ENCODE assay signal across 9 cellular contexts in genomic region chr21:29208666-29209059, GRCh38.
DNase-seq lines count a peak whose midpoint lies in the region; ATAC-seq, FAIRE-seq and TF ChIP-seq lines count a peak whose summit lies in the region.
"Had no signal": no experiment of that assay in that cellular context is flagged by ENCODE, and none has a peak within 500 bp of the region (broad histone marks: within the 10 kb centered on the region; RNA-seq: fewer than 3 reads in every experiment).

No MANE protein-coding gene starts in this region.

- CTCF ChIA-PET in AG04450 (lab: Charles Lee) (interaction anchor here (0.7 to 1.2 kb wide), 2 partner anchors 12 to 20 kb away, joined by 3 read pairs; no protein-coding TSS in a partner anchor), GM12878 (lab: Yijun Ruan, JAX) (interaction anchor here (1.1 to 2.0 kb wide), 5 partner anchors 12 to 39 kb away, joined by 3 to 6 read pairs (median 3); no protein-coding TSS in a partner anchor)

- RAD21 ChIA-PET in GM12878 (lab: Charles Lee; ENCODE audit: unreplicated experiment): interaction anchor here (1.0 to 2.5 kb wide), 6 partner anchors 12 to 94 kb away, joined by 3 to 14 read pairs (median 7); no protein-coding TSS in a partner anchor

- H3K27ac ChIP-seq in AG04450 (ENCODE audit: low read depth, low read length) (peak overlapping the region; percentile 63), GM12878 (ENCODE audit: control insufficient read depth, insufficient read depth) (peak overlapping the region; percentile 31; the same call in 1 of the 2 replicates), left lung (peak overlapping the region; percentile 45 to 74)

- H3K79me2 ChIP-seq in GM12878 (ENCODE audit: control insufficient read depth, insufficient read depth, low read length): no peaks in the 10 kb centered on the region

- H3K4me3 ChIP-seq in AG04450 (ENCODE audit: low read depth, low read length) (no peak overlapping the region), GM12878 (no peak overlapping the region), left lung (no peak overlapping the region)

- H2AFZ ChIP-seq in GM12878 (ENCODE audit: control insufficient read depth, low read depth, low read length): peak overlapping the region; percentile 41; the same call in 1 of the 2 replicates

- ATAC-seq in GM12878 (peak; percentile 57), left lung (peak; percentile 62), GM19035 (IDR thresholded peaks at IDR 0.05; ENCODE audit: unreplicated experiment) (no peak), HG02981 (IDR thresholded peaks at IDR 0.05; ENCODE audit: unreplicated experiment) (no peak), GM18909 (IDR thresholded peaks at IDR 0.05; ENCODE audit: poor library complexity, unreplicated experiment) (no peak), GM21737 (IDR thresholded peaks at IDR 0.05; ENCODE audit: unreplicated experiment) (no peak)

- DNase-seq in AG04450 (ENCODE audit: low read depth, low spot score): peak; percentile 46
- peak; percentile 81 for DNase-seq in HS-5 (ENCODE audit: low read depth)
- DNase-seq in GM12878 (ENCODE audit: low read depth, low spot score): no peak
- DNase-seq in left lung: no peak
- DNase-seq: NCI-H1694 treated with DMSO at 0.1 percent for 48 hours had no signal

- no peaks in the 10 kb centered on the region for H3K27me3 ChIP-seq in AG04450 (ENCODE audit: control insufficient read depth, insufficient read depth, low read length)
- no peaks in the 10 kb centered on the region for H3K27me3 ChIP-seq in GM12878 (replicated peaks in 1 of 2; ENCODE audit: control insufficient read depth in 2 of 2, insufficient read depth in 2 of 2, low read length in 1 of 2)
- no peaks in the 10 kb centered on the region for H3K27me3 ChIP-seq in left lung

- in situ Hi-C loops in GM12878 (cut with MboI): no loop called here

- SMC1A ChIA-PET in GM12878 (lab: Charles Lee; ENCODE audit: uncharacterized antibody, unreplicated experiment): interaction anchor here (0.7 to 3.1 kb wide), 14 partner anchors 10 to 118 kb away, joined by 3 to 15 read pairs (median 5); no protein-coding TSS in a partner anchor

- FAIRE-seq in GM12878 (lab: Jason Lieb, UNC): no peak

- no peak for TF ChIP-seq RAD21 in GM12878 (IDR thresholded peaks at IDR 0.05; ENCODE audit: insufficient read depth, low read depth, low read length)

- peak; percentile 38 to 40; a peak in 1 of 4 replicates for TF ChIP-seq EP300 in GM12878 (IDR thresholded peaks at IDR 0.05; ENCODE audit: borderline replicate concordance in 1 of 2, control insufficient read depth in 1 of 2, low read depth in 2 of 2, low read length in 2 of 2)

- no peaks in the 10 kb centered on the region for H3K36me3 ChIP-seq in GM12878 (ENCODE audit: control insufficient read depth in 2 of 2, insufficient read depth in 2 of 2, low read length in 1 of 2)
- H3K36me3 ChIP-seq in left lung: no peaks in the 10 kb centered on the region

- H3K4me1 ChIP-seq in GM12878 (ENCODE audit: control insufficient read depth, insufficient read depth, low read length) (peaks cover 10% of the 10 kb centered on the region), left lung (peaks cover 0 to 8% of the 10 kb centered on the region in 2 donors)

- no peak for TF ChIP-seq POLR2A in GM12878 (IDR thresholded peaks at IDR 0.05; ENCODE audit: low read depth, low read length)

- no peak for TF ChIP-seq CTCF in AG04450 (IDR thresholded peaks at IDR 0.05; ENCODE audit: low read depth, low read length)
- TF ChIP-seq CTCF in GM12878 (IDR thresholded peaks at IDR 0.05 in 2 of 3, conservative IDR thresholded peaks at IDR 0.05 in 1 of 3; ENCODE audit: control insufficient read depth in 2 of 3, extremely low read depth in 1 of 3, insufficient read depth in 1 of 3, low read depth in 3 of 3, low read length in 3 of 3): no peak
- no peak for TF ChIP-seq CTCF in left lung (IDR thresholded peaks at IDR 0.05)

- no peaks in the 10 kb centered on the region for H3K9me3 ChIP-seq in AG04450 (ENCODE audit: control insufficient read depth, insufficient read depth, low read length)
- no peaks in the 10 kb centered on the region for H3K9me3 ChIP-seq in GM12878 (replicated peaks; ENCODE audit: control insufficient read depth, insufficient read depth, low read length)
- H3K9me3 ChIP-seq in left lung: no peaks in the 10 kb centered on the region

- no peak overlapping the region; the same call in 1 of the 2 replicates for H3K4me2 ChIP-seq in GM12878 (ENCODE audit: control insufficient read depth, insufficient read depth)

- WGBS in GM12878 (ENCODE audit: insufficient coverage, insufficient replicate concordance, low lambda C conversion rate, missing lambda C conversion rate): 0% methylated on average over 1 of the region's 1 CpG

- no TSS peak for BruUV-seq in GM12878 (replicated peaks; lab: Mats Ljungman, UMichigan)

- intact Hi-C loops in GM12878 (cut with micrococcal nuclease; ENCODE audit: unreplicated experiment): no loop called here
- intact Hi-C loops in left lung (cut with DNase I): no loop called here

- H3K9ac ChIP-seq in GM12878 (ENCODE audit: control insufficient read depth, insufficient read depth, low read length): no peak overlapping the region

- POLR2A ChIA-PET in AG04450 (lab: Yijun Ruan, JAX) (interaction anchor here (0.6 to 1.2 kb wide), 3 partner anchors 9 to 135 kb away, joined by 3 read pairs; partner anchors contain the start of gene CCT8), GM12878 (lab: Charles Lee) (interaction anchor here (0.6 to 2.1 kb wide), 6 partner anchors 9 to 1477 kb away, joined by 3 to 9 read pairs (median 4); no protein-coding TSS in a partner anchor)

- H4K20me1 ChIP-seq in GM12878 (ENCODE audit: control insufficient read depth, insufficient read depth): no peaks in the 10 kb centered on the region

TF ChIP-seq in GM12878, 131 proteins besides CTCF, POLR2A, EP300 and RAD21 (continues in another document):
- no peak for TF ChIP-seq POLR2AphosphoS2 (IDR thresholded peaks at IDR 0.05; ENCODE audit: low read depth, low read length)
- TF ChIP-seq HDAC2 (IDR thresholded peaks at IDR 0.05): no peak
- TF ChIP-seq SPI1 (IDR thresholded peaks at IDR 0.05; ENCODE audit: borderline replicate concordance, insufficient read depth, low read depth, low read length): peak; percentile 79
- TF ChIP-seq MTA2 (IDR thresholded peaks at IDR 0.05; ENCODE audit: low read depth): peak; percentile 56; the same call in 1 of the 2 replicates
- TF ChIP-seq ATF7 (IDR thresholded peaks at IDR 0.05; ENCODE audit: low read depth): peak; percentile 75; the same call in 1 of the 2 replicates
- no peak for TF ChIP-seq ZNF274 (IDR thresholded peaks at IDR 0.05; ENCODE audit: insufficient read depth, insufficient read length)
- TF ChIP-seq, protein P1, sequence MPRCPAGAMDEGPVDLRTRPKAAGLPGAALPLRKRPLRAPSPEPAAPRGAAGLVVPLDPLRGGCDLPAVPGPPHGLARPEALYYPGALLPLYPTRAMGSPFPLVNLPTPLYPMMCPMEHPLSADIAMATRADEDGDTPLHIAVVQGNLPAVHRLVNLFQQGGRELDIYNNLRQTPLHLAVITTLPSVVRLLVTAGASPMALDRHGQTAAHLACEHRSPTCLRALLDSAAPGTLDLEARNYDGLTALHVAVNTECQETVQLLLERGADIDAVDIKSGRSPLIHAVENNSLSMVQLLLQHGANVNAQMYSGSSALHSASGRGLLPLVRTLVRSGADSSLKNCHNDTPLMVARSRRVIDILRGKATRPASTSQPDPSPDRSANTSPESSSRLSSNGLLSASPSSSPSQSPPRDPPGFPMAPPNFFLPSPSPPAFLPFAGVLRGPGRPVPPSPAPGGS (IDR thresholded peaks at IDR 0.05; ENCODE audit: borderline replicate concordance, insufficient read depth, low read depth, low read length, poor library complexity, severe bottlenecking): no peak
- TF ChIP-seq NR2F1 (conservative IDR thresholded peaks at IDR 0.05): no peak
- 0 out of 2 replicates have a peak, but pooled peaks have one; percentile 39 for TF ChIP-seq ATF2 (IDR thresholded peaks at IDR 0.05; ENCODE audit: low read length)
- peak; percentile 79; the same call in 1 of the 2 replicates for TF ChIP-seq NFIC (IDR thresholded peaks at IDR 0.05; ENCODE audit: low read depth, low read length)
- peak; percentile 29; the same call in 1 of the 2 replicates for TF ChIP-seq JUNB (IDR thresholded peaks at IDR 0.05)
- no peak for TF ChIP-seq ZBTB4 (CRISPR knock-in tag; IDR thresholded peaks at IDR 0.05)
- TF ChIP-seq ZNF217 (IDR thresholded peaks at IDR 0.05): no peak
- 0 out of 2 replicates have a peak, but pooled peaks have one; percentile 42 for TF ChIP-seq FOXM1 (IDR thresholded peaks at IDR 0.05; ENCODE audit: low read depth, low read length)

Comparison
In these comparisons a context has a peak if more than half of its experiments do, and no peak if none do; other contexts are left out.
1. DNase-seq: peak in AG04450 (single experiment) and HS-5 (single experiment); none in GM12878 (single experiment) and left lung (0 of 2).
2. ATAC-seq: peak in GM12878 (single experiment) and left lung (single experiment); none in GM19035 (single experiment), HG02981 (single experiment), GM18909 (single experiment) and GM21737 (single experiment).
3. Peak in every context shown above with its lines, with median percentiles within 50 percentile points of each other: H3K27ac ChIP-seq.